In genomic region chr2:239595711-239596110, GRCh38 we compare ENCODE assay signal across 11 cellular contexts.
"Had no signal": no experiment of that assay in that cellular context is flagged by ENCODE, and none has a peak within 500 bp of the region (broad histone marks: within the 10 kb centered on the region; RNA-seq: fewer than 3 reads in every experiment).

No MANE protein-coding gene starts in this region.

- H3K27ac Mint-ChIP-seq: activated CD4-positive, alpha-beta T cell treated with anti-CD3 and anti-CD28 coated beads for 36 hours; activated CD8-positive, alpha-beta T cell treated with anti-CD3 and anti-CD28 coated beads for 36 hours; activated T-cell treated with anti-CD3 and anti-CD28 coated beads, Interleukin-2, amount 50 U/mL, for 72 hours; memory B cell had no signal

- H3K9me3 Mint-ChIP-seq: activated CD8-positive, alpha-beta T cell treated with anti-CD3 and anti-CD28 coated beads for 36 hours had no signal

- H3K27ac ChIP-seq: gastroesophageal sphincter, left lung, tibial artery had no signal

- H3K9me3 ChIP-seq: gastroesophageal sphincter, left lung, tibial artery had no signal

- H3K4me3 Mint-ChIP-seq: activated CD4-positive, alpha-beta T cell treated with anti-CD3 and anti-CD28 coated beads for 36 hours; activated CD8-positive, alpha-beta T cell treated with anti-CD3 and anti-CD28 coated beads for 36 hours; activated T-cell treated with anti-CD3 and anti-CD28 coated beads, Interleukin-2, amount 50 U/mL, for 72 hours; memory B cell had no signal

- H3K36me3 Mint-ChIP-seq: memory B cell had no signal

- DNase-seq: activated CD4-positive, alpha-beta T cell treated with anti-CD3 and anti-CD28 coated beads for 36 hours; activated CD8-positive, alpha-beta T cell treated with anti-CD3 and anti-CD28 coated beads for 36 hours; activated T-cell treated with anti-CD3 and anti-CD28 coated beads, Interleukin-2, amount 50 U/mL, for 72 hours; SHP77; stimulated activated CD4-positive, alpha-beta T cell treated with anti-CD3 and anti-CD28 coated beads, Interleukin-1b, Interleukin-23, amount 100 ng/mL, for 48 hours had no signal

- H3K4me3 ChIP-seq: gastroesophageal sphincter, left lung, tibial artery had no signal

- H3K4me1 ChIP-seq: gastroesophageal sphincter, left lung, tibial artery had no signal

- H3K27me3 Mint-ChIP-seq: activated CD4-positive, alpha-beta T cell treated with anti-CD3 and anti-CD28 coated beads for 36 hours; activated CD8-positive, alpha-beta T cell treated with anti-CD3 and anti-CD28 coated beads for 36 hours; memory B cell had no signal

- H3K27me3 ChIP-seq: gastroesophageal sphincter, left lung had no signal

- H3K36me3 ChIP-seq: gastroesophageal sphincter, left lung, tibial artery had no signal

- ATAC-seq: activated CD4-positive, alpha-beta T cell treated with anti-CD3 and anti-CD28 coated beads for 36 hours; activated CD8-positive, alpha-beta T cell treated with anti-CD3 and anti-CD28 coated beads for 36 hours; activated T-cell treated with anti-CD3 and anti-CD28 coated beads, Interleukin-2, amount 50 U/mL, for 72 hours; gastroesophageal sphincter; left lung; sciatic nerve; SK-N-SH treated with all-trans-retinoic acid at 6 μM for 48 hours had no signal

- H3K4me1 Mint-ChIP-seq: activated CD4-positive, alpha-beta T cell treated with anti-CD3 and anti-CD28 coated beads for 36 hours; memory B cell had no signal
